ENCODE assay signal across 1 cellular context in the genomic region with DNA sequence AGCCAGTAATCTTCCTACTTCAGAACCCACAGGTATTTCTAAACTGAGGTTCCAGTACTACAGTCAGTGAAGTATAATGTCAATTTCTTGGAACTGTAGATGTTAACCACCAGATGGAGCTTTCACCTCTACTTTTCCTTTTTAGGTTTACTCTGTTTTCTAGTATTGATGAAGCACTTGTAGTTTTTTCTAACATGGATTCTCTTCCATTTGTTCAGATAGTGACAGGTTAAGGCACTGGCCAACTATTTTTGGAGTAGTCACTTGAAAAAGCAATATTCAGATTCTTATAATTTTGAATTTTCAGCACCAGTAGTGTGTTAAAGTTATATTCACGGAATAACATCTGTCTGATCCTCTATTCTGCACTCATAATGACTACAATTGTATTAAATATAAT.
TF ChIP-seq lines count a peak whose summit lies in the region.

No MANE protein-coding gene starts in this region.

TF ChIP-seq in K562, 482 proteins besides CTCF, POLR2A, EP300 and RAD21:
- peak; percentile 15 for TF ChIP-seq TAF9B (IDR thresholded peaks at IDR 0.05; ENCODE audit: partially characterized antibody)
- no peak for TF ChIP-seq TCFL5 (CRISPR knock-in tag; conservative IDR thresholded peaks at IDR 0.05)
- peak; percentile 45 for TF ChIP-seq SMC3 (conservative IDR thresholded peaks at IDR 0.05; ENCODE audit: insufficient read depth, low read depth, low read length)
